Comparison of ENCODE assay signal across 8 cellular contexts in genomic region chr14:70188608-70189540, GRCh38. TPM values are rescaled to one million over a fixed set of nuclear protein-coding genes. Genes with fewer than 3 reads are reported as not detected.
DNase-seq lines count a peak whose midpoint lies in the region; ATAC-seq and TF ChIP-seq lines count a peak whose summit lies in the region.

A gene with protein sequence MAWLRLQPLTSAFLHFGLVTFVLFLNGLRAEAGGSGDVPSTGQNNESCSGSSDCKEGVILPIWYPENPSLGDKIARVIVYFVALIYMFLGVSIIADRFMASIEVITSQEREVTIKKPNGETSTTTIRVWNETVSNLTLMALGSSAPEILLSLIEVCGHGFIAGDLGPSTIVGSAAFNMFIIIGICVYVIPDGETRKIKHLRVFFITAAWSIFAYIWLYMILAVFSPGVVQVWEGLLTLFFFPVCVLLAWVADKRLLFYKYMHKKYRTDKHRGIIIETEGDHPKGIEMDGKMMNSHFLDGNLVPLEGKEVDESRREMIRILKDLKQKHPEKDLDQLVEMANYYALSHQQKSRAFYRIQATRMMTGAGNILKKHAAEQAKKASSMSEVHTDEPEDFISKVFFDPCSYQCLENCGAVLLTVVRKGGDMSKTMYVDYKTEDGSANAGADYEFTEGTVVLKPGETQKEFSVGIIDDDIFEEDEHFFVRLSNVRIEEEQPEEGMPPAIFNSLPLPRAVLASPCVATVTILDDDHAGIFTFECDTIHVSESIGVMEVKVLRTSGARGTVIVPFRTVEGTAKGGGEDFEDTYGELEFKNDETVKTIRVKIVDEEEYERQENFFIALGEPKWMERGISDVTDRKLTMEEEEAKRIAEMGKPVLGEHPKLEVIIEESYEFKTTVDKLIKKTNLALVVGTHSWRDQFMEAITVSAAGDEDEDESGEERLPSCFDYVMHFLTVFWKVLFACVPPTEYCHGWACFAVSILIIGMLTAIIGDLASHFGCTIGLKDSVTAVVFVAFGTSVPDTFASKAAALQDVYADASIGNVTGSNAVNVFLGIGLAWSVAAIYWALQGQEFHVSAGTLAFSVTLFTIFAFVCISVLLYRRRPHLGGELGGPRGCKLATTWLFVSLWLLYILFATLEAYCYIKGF (minus strand): TSS chr14:70188951. CDS start chr14:70168422, 20,529 bp downstream.

- intact Hi-C loops in PC-9 (cut with micrococcal nuclease; ENCODE audit: unreplicated experiment) = no loop called here

- H3K36me3 ChIP-seq in PC-9 (ENCODE audit: low read depth) (no peaks in the 10 kb centered on the region), kidney epithelial cell (ENCODE audit: control insufficient read depth, insufficient read depth, low read length) (no peaks in the 10 kb centered on the region)

- TF ChIP-seq CTCF in GM10266 (IDR thresholded peaks at IDR 0.05; ENCODE audit: control insufficient read depth, insufficient read depth, low read depth, missing control alignments) = no peak
- TF ChIP-seq CTCF in PC-9 (conservative IDR thresholded peaks at IDR 0.05) = no peak
- TF ChIP-seq CTCF in kidney epithelial cell (IDR thresholded peaks at IDR 0.05; ENCODE audit: insufficient read depth, low read length, poor library complexity, severe bottlenecking) = no peak

- no peaks in the 10 kb centered on the region for H3K9me2 ChIP-seq in PC-9 (ENCODE audit: insufficient read depth)

- no peaks in the 10 kb centered on the region for H3F3A ChIP-seq in PC-9 (ENCODE audit: insufficient read depth, low read depth)

- H3K4me3 ChIP-seq in PC-9 (no peak within 1 kb of the TSS), kidney epithelial cell (ENCODE audit: low read depth, low read length) (peak within 1 kb of the TSS; percentile 48)

- POLR2A ChIA-PET in PC-9 (lab: Charles Lee; ENCODE audit: unreplicated experiment) = interaction anchor here (0.6 kb wide), 1 partner anchor 31 kb away, joined by 4 read pairs; no protein-coding TSS in a partner anchor

- 0 out of 2 replicates have a peak within 1 kb of the TSS, but pooled peaks have one; percentile 44 for H2AFZ ChIP-seq in PC-9

- no TSS peak for BruUV-seq in PC-9 (replicated peaks; lab: Mats Ljungman, UMichigan)

- H3K27me3 ChIP-seq in PC-9 (ENCODE audit: insufficient read depth, low read depth) (peaks cover 19% of the 10 kb centered on the region), kidney epithelial cell (ENCODE audit: control insufficient read depth, insufficient read depth, low read length) (peaks cover 15% of the 10 kb centered on the region)

- CTCF ChIA-PET in PC-9 (lab: Charles Lee) = no interaction called here

- no peaks in the 10 kb centered on the region for H3K9me3 ChIP-seq in PC-9 (ENCODE audit: insufficient read depth, low read depth)

- ATAC-seq in HG03045 (IDR thresholded peaks at IDR 0.05; ENCODE audit: unreplicated experiment) (peak; percentile 42), GM19397 (IDR thresholded peaks at IDR 0.05; ENCODE audit: unreplicated experiment) (no peak)

- no peak within 1 kb of the TSS for H3K4me2 ChIP-seq in PC-9

- H3K27ac ChIP-seq in PC-9 = no peak within 1 kb of the TSS

- H3K4me1 ChIP-seq in PC-9 (replicated peaks; ENCODE audit: insufficient read depth) = no peaks in the 10 kb centered on the region

- no peaks in the 10 kb centered on the region for H3K79me2 ChIP-seq in PC-9 (ENCODE audit: low read depth)

- no peaks in the 10 kb centered on the region for H4K20me1 ChIP-seq in PC-9 (ENCODE audit: insufficient read depth)

- DNase-seq in GM10266 (ENCODE audit: extremely low spot score) (peak; percentile 70), PC-9 (no peak), cerebellum (ENCODE audit: low spot score) (peak; percentile 86), kidney epithelial cell (ENCODE audit: low read depth) (peak; percentile 14), cortex of kidney (lab: John Stamatoyannopoulos, UW) (no peak)
- peak; percentile 9 to 24 for DNase-seq in stimulated activated CD4-positive, alpha-beta T cell treated with anti-CD3 and anti-CD28 coated beads, Interleukin-2, amount 100 ng/mL, for 48 hours

RNA-seq across cellular contexts. Expression of the gene that starts here (rescaled TPM):
- total RNA-seq in PC-9 (2021) (not detected in 2 replicates), cerebellum (18.9 TPM), kidney epithelial cell (0.08 TPM in 1 of 2 replicates, not detected in the other)

Comparison
In these comparisons a context has a peak if more than half of its experiments do, and no peak if none do; other contexts are left out.
1. RNA of the gene that starts here (total RNA-seq): 18.9 TPM in cerebellum (single experiment); 0.08 TPM in kidney epithelial cell and not detected in PC-9; every median in the first group is over 10 times any median in the second.
2. Peak in DNase-seq and H3K4me3 ChIP-seq in kidney epithelial cell; RNA of the gene not detected or under 1 TPM.
3. DNase-seq: peak in GM10266 (single experiment), cerebellum (single experiment) and stimulated activated CD4-positive, alpha-beta T cell treated with anti-CD3 and anti-CD28 coated beads, Interleukin-2, amount 100 ng/mL, for 48 hours (2 of 2); none in PC-9 (0 of 2) and cortex of kidney (single experiment).